ENCODE assay signal across 8 cellular contexts in genomic region chr2:206765242-206766056, GRCh38. TPM values are rescaled to one million over a fixed set of nuclear protein-coding genes. Genes with fewer than 3 reads are reported as not detected.
DNase-seq lines count a peak whose midpoint lies in the region; ATAC-seq and TF ChIP-seq lines count a peak whose summit lies in the region.

Gene FASTKD2 (plus strand): TSS chr2:206765606. CDS start chr2:206766694, 1,088 bp downstream.
Gene MDH1B (minus strand): TSS chr2:206765328. CDS start chr2:206765271, 57 bp downstream.

- peak within 1 kb of the TSS; percentile 91 for H3K27ac Mint-ChIP-seq in activated T-helper 17 cell treated with anti-CD3 and anti-CD28 coated beads, Interleukin-2, amount 50 U/mL, for 72 hours
- peak within 1 kb of the TSS in 9 of 10 donors; percentile 94 to 99 (median 98) for H3K27ac Mint-ChIP-seq in naive thymus-derived CD8-positive, alpha-beta T cell
- H3K27ac Mint-ChIP-seq in stimulated activated naive B cell treated with anti-CD40 and anti-IgM and Interleukin-4, amounts not matched to agents 10 μg/mL and 1 μg/mL and 100 μg/mL, for 72 hours, result peak within 1 kb of the TSS; percentile 98

- H2AFZ ChIP-seq in DND-41 (ENCODE audit: low read depth, low read length) (peak within 1 kb of the TSS; percentile 97), Karpas-422 (ENCODE audit: low read length) (peak within 1 kb of the TSS; percentile 74)

- H3K9me3 Mint-ChIP-seq in activated T-helper 17 cell treated with anti-CD3 and anti-CD28 coated beads, Interleukin-2, amount 50 U/mL, for 72 hours, result no peaks in the 10 kb centered on the region
- H3K9me3 Mint-ChIP-seq in naive thymus-derived CD8-positive, alpha-beta T cell, result no peaks in the 10 kb centered on the region
- no peaks in the 10 kb centered on the region for H3K9me3 Mint-ChIP-seq in stimulated activated naive B cell treated with anti-CD40 and anti-IgM and Interleukin-4, amounts not matched to agents 10 μg/mL and 1 μg/mL and 100 μg/mL, for 72 hours

- peak within 1 kb of the TSS; percentile 90 for H3K27ac ChIP-seq in DND-41 (ENCODE audit: low read length)
- peak within 1 kb of the TSS; percentile 39 for H3K27ac ChIP-seq in Karpas-422 (ENCODE audit: low read length)

- no peaks in the 10 kb centered on the region for H3K27me3 Mint-ChIP-seq in activated T-helper 17 cell treated with anti-CD3 and anti-CD28 coated beads, Interleukin-2, amount 50 U/mL, for 72 hours
- peaks cover 0 to 2% (median 0%) of the 10 kb centered on the region in 5 donors for H3K27me3 Mint-ChIP-seq in naive thymus-derived CD8-positive, alpha-beta T cell
- H3K27me3 Mint-ChIP-seq in stimulated activated naive B cell treated with anti-CD40 and anti-IgM and Interleukin-4, amounts not matched to agents 10 μg/mL and 1 μg/mL and 100 μg/mL, for 72 hours, result no peaks in the 10 kb centered on the region

- H3K4me3 ChIP-seq in DND-41 (ENCODE audit: low read depth in 1 of 2, low read length in 2 of 2) (peak within 1 kb of the TSS; percentile 60 to 99), Karpas-422 (ENCODE audit: low read length) (peak within 1 kb of the TSS; percentile 84)

- H3K27me3 ChIP-seq in DND-41 (ENCODE audit: insufficient read depth, low read length, poor library complexity) (no peaks in the 10 kb centered on the region), Karpas-422 (ENCODE audit: low read length) (no peaks in the 10 kb centered on the region)

- peak; percentile 92 for ATAC-seq in DND-41 (ENCODE audit: insufficient read depth, low read depth)
- ATAC-seq in GM21825 (IDR thresholded peaks at IDR 0.05; ENCODE audit: unreplicated experiment), result peak; percentile 94
- peak; percentile 89 for ATAC-seq in activated T-helper 17 cell treated with anti-CD3 and anti-CD28 coated beads, Interleukin-2, amount 50 U/mL, for 72 hours (replicated peaks)
- peak; percentile 89 to 90 for ATAC-seq in naive thymus-derived CD8-positive, alpha-beta T cell
- ATAC-seq in stimulated activated naive B cell treated with anti-CD40 and anti-IgM and Interleukin-4, amounts not matched to agents 10 μg/mL and 1 μg/mL and 100 μg/mL, for 72 hours (replicated peaks), result peak; percentile 91 to 93

- TF ChIP-seq CTCF in DND-41 (IDR thresholded peaks at IDR 0.05; ENCODE audit: borderline replicate concordance, extremely low read depth, low read length, poor library complexity, severe bottlenecking), result no peak

- H3K4me3 Mint-ChIP-seq in activated T-helper 17 cell treated with anti-CD3 and anti-CD28 coated beads, Interleukin-2, amount 50 U/mL, for 72 hours, result no peak within 1 kb of the TSS
- peak within 1 kb of the TSS in 7 of 10 donors; percentile 82 to 97 (median 93) for H3K4me3 Mint-ChIP-seq in naive thymus-derived CD8-positive, alpha-beta T cell
- peak within 1 kb of the TSS; percentile 90 to 93 for H3K4me3 Mint-ChIP-seq in stimulated activated naive B cell treated with anti-CD40 and anti-IgM and Interleukin-4, amounts not matched to agents 10 μg/mL and 1 μg/mL and 100 μg/mL, for 72 hours

- H3K79me2 ChIP-seq in DND-41 (ENCODE audit: insufficient read depth, low read length) (peaks cover 36% of the 10 kb centered on the region), Karpas-422 (ENCODE audit: low read length) (peaks cover 39% of the 10 kb centered on the region)

- peak within 1 kb of the TSS; percentile 81 for H3K9ac ChIP-seq in DND-41 (ENCODE audit: low read depth, low read length)
- peak within 1 kb of the TSS; percentile 78 for H3K9ac ChIP-seq in Karpas-422 (ENCODE audit: low read length)

- H4K20me1 ChIP-seq in DND-41 (ENCODE audit: insufficient read depth, low read length) (no peaks in the 10 kb centered on the region), Karpas-422 (ENCODE audit: insufficient read depth, low read depth, low read length) (no peaks in the 10 kb centered on the region)

- DNase-seq in DND-41 (peak; percentile 84), Karpas-422 (peak; percentile 94), RKO (ENCODE audit: low spot score) (peak; percentile 96), fibroblast of peridontal ligament (ENCODE audit: extremely low read depth) (peak; percentile 97)
- peak; percentile 63 to 93 (median 82) for DNase-seq in naive thymus-derived CD8-positive, alpha-beta T cell
- DNase-seq in stimulated activated naive B cell treated with anti-CD40 and anti-IgM and Interleukin-4, amounts not matched to agents 10 μg/mL and 1 μg/mL and 100 μg/mL, for 72 hours, result peak; percentile 87

- H3K9me3 ChIP-seq in DND-41 (ENCODE audit: insufficient read depth, low read length, severe bottlenecking) (no peaks in the 10 kb centered on the region), Karpas-422 (ENCODE audit: low read length) (no peaks in the 10 kb centered on the region)

- H3K36me3 Mint-ChIP-seq in activated T-helper 17 cell treated with anti-CD3 and anti-CD28 coated beads, Interleukin-2, amount 50 U/mL, for 72 hours (ENCODE audit: low read depth), result peaks cover 41% of the 10 kb centered on the region
- peaks cover 5 to 24% (median 6%) of the 10 kb centered on the region in 3 donors for H3K36me3 Mint-ChIP-seq in naive thymus-derived CD8-positive, alpha-beta T cell
- H3K36me3 Mint-ChIP-seq in stimulated activated naive B cell treated with anti-CD40 and anti-IgM and Interleukin-4, amounts not matched to agents 10 μg/mL and 1 μg/mL and 100 μg/mL, for 72 hours, result peaks cover 7 to 16% of the 10 kb centered on the region in 2 donors

- peaks cover 19% of the 10 kb centered on the region for H3K4me1 Mint-ChIP-seq in activated T-helper 17 cell treated with anti-CD3 and anti-CD28 coated beads, Interleukin-2, amount 50 U/mL, for 72 hours
- H3K4me1 Mint-ChIP-seq in naive thymus-derived CD8-positive, alpha-beta T cell, result peaks cover 18 to 47% (median 39%) of the 10 kb centered on the region in 4 donors
- peaks cover 16 to 30% of the 10 kb centered on the region in 2 donors for H3K4me1 Mint-ChIP-seq in stimulated activated naive B cell treated with anti-CD40 and anti-IgM and Interleukin-4, amounts not matched to agents 10 μg/mL and 1 μg/mL and 100 μg/mL, for 72 hours

- H3K4me2 ChIP-seq in DND-41 (ENCODE audit: insufficient read depth, low read length) (peak within 1 kb of the TSS; percentile 90), Karpas-422 (ENCODE audit: low read depth, low read length, poor library complexity, severe bottlenecking) (peak within 1 kb of the TSS; percentile 80)

- H3K4me1 ChIP-seq in DND-41 (ENCODE audit: insufficient read depth, low read length) (peaks cover 42% of the 10 kb centered on the region), Karpas-422 (ENCODE audit: low read length) (peaks cover 32% of the 10 kb centered on the region)

- H3K9me2 ChIP-seq in Karpas-422 (replicated peaks; ENCODE audit: insufficient read depth, low read length), result 0 out of 2 replicates have a peak, but pooled peaks cover 2% of the 10 kb centered on the region

- POLR2A ChIA-PET in naive thymus-derived CD8-positive, alpha-beta T cell (lab: Charles Lee), result interaction anchor here (0.6 to 1.6 kb wide), 5 partner anchors 26 to 860 kb away, joined by 3 to 8 read pairs (median 7); partner anchors contain the start of genes CREB1, KLF7 and METTL21A

- H3K36me3 ChIP-seq in DND-41 (ENCODE audit: insufficient read depth, low read length) (peaks cover 30% of the 10 kb centered on the region), Karpas-422 (ENCODE audit: insufficient read depth, low read length) (peaks cover 27% of the 10 kb centered on the region)

RNA-seq across cellular contexts. Expression of gene FASTKD2, which starts in this region (rescaled TPM):
- 23.1 and 36.9 TPM in 2 replicates for total RNA-seq in Karpas-422 (2014; rRNA removed; shearing (Covaris generic); ENCODE audit: low replicate concordance)
- total RNA-seq in activated T-helper 17 cell treated with anti-CD3 and anti-CD28 coated beads, Interleukin-2, amount 50 U/mL, for 72 hours, result 10 to 100 TPM; 24.3 to 40.1 TPM
- total RNA-seq in naive thymus-derived CD8-positive, alpha-beta T cell, result 10 to 100 TPM; 23.7 to 26.8 TPM
- polyA plus RNA-seq in naive thymus-derived CD8-positive, alpha-beta T cell, result 10 to 100 TPM; 18.6 to 25.3 (median 25.2) TPM

RNA-seq across cellular contexts. Expression of gene MDH1B, which starts in this region (rescaled TPM):
- 1.7 and 2.8 TPM in 2 replicates for total RNA-seq in Karpas-422 (2014; rRNA removed; shearing (Covaris generic); ENCODE audit: low replicate concordance)
- 1 to 10 TPM in 1 of 2 donors, under 1 TPM in 1; 0.56 to 1.1 TPM for total RNA-seq in activated T-helper 17 cell treated with anti-CD3 and anti-CD28 coated beads, Interleukin-2, amount 50 U/mL, for 72 hours
- under 1 TPM; 0.30 to 0.60 TPM for total RNA-seq in naive thymus-derived CD8-positive, alpha-beta T cell
- polyA plus RNA-seq in naive thymus-derived CD8-positive, alpha-beta T cell, result under 1 TPM; 0.06 to 0.52 (median 0.16) TPM

Comparison
In these comparisons a context has a peak if more than half of its experiments do, and no peak if none do; other contexts are left out.
1. Peak in every context shown above with its lines: DNase-seq, ATAC-seq, H3K4me3 ChIP-seq and H3K27ac ChIP-seq.